ENCODE assay signal across 1 cellular context in genomic region chr14:75350505-75351060, GRCh38.
TF ChIP-seq lines count a peak whose summit lies in the region.

No MANE protein-coding gene starts in this region.

TF ChIP-seq in K562, 482 proteins besides CTCF, POLR2A, EP300 and RAD21 (continued from another document):
- TF ChIP-seq ZBTB9 (CRISPR knock-in tag; IDR thresholded peaks at IDR 0.05) (no peak), GTF3C2 (IDR thresholded peaks at IDR 0.05; ENCODE audit: borderline replicate concordance, extremely low read depth, insufficient read length) (no peak), NCOR1 (IDR thresholded peaks at IDR 0.05) (peak; percentile 56; the same call in 1 of the 2 replicates), MTA2 (IDR thresholded peaks at IDR 0.05; ENCODE audit: low read depth) (no peak), MED1 (CRISPR knock-in tag; IDR thresholded peaks at IDR 0.05; ENCODE audit: borderline replicate concordance) (no peak), POLR3G (IDR thresholded peaks at IDR 0.05; ENCODE audit: extremely low read depth, insufficient read length, insufficient replicate concordance) (no peak), CBFA2T3 (IDR thresholded peaks at IDR 0.05) (peak; percentile 75), MAFF (IDR thresholded peaks at IDR 0.05; ENCODE audit: low read length) (peak; percentile 35; the same call in 1 of the 2 replicates), MAFG (tag; conservative IDR thresholded peaks at IDR 0.05) (peak; percentile 78), HMG20A (CRISPR knock-in tag; conservative IDR thresholded peaks at IDR 0.05) (no peak), TCF3 (CRISPR knock-in tag; IDR thresholded peaks at IDR 0.05) (peak; percentile 58), VEZF1 (CRISPR knock-in tag; IDR thresholded peaks at IDR 0.05) (0 out of 2 replicates have a peak, but pooled peaks have one; percentile 27), C11orf30 (IDR thresholded peaks at IDR 0.05; ENCODE audit: low read depth) (peak; percentile 58)
